ENCODE assay signal across 8 cellular contexts in the genomic region with DNA sequence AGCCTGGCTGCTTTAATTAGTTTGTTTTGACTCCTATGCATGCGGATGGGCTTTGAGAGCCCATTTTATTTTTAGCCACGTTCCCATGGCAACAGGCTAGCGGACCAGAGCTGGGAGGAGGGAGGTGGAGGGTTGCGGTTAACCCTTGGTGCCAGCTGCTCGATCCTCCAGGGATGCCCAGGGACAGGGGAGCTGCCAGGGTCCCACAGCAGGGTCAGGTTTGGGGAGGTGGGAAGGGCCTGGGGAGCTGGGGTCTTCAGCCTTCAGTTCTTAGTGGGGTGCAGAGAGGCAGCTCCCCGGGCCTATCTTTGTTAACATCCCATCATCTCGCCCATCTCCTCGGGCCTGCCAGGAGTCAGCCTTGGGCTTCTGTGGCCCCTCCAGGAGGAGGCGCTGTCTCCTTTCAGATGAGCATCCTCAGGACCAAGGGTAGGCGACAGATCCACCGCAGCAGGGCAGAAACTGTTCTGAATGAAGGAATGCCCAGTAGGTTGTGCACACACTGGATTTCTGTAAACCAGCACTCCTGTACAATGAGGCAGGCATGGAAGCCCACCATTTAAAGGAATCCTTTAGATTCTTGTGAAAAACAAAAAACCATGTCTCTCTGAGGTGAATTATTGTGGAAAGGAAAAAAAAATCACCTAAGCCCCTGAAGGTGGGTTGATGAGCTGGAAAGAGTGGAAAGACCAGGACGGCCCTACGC.
DNase-seq lines count a peak whose midpoint lies in the region; ATAC-seq, FAIRE-seq and TF ChIP-seq lines count a peak whose summit lies in the region.

No MANE protein-coding gene starts in this region.

- H3K27me3 ChIP-seq in astrocyte (ENCODE audit: insufficient read depth, low read length): no peaks in the 10 kb centered on the region
- no peaks in the 10 kb centered on the region for H3K27me3 ChIP-seq in hepatocyte

- no peaks in the 10 kb centered on the region for H3K9me2 ChIP-seq in hepatocyte (replicated peaks; ENCODE audit: insufficient read depth)

- peaks cover 13% of the 10 kb centered on the region for H3K4me1 Mint-ChIP-seq in astrocyte (ENCODE audit: low read depth, unreplicated experiment)

- ATAC-seq in HG02610 (IDR thresholded peaks at IDR 0.05; ENCODE audit: unreplicated experiment) (peak; percentile 63), GM18867 (IDR thresholded peaks at IDR 0.05; ENCODE audit: unreplicated experiment) (no peak)

- H3K27me3 Mint-ChIP-seq in astrocyte (ENCODE audit: low read depth, unreplicated experiment): peaks cover 22% of the 10 kb centered on the region

- H4K20me1 ChIP-seq in astrocyte (ENCODE audit: insufficient read depth, low read length): no peaks in the 10 kb centered on the region
- H4K20me1 ChIP-seq in hepatocyte (ENCODE audit: insufficient read depth, poor library complexity, severe bottlenecking): no peaks in the 10 kb centered on the region

- H3K4me3 Mint-ChIP-seq in astrocyte (ENCODE audit: unreplicated experiment): no peak overlapping the region

- no peak overlapping the region for H3K27ac Mint-ChIP-seq in astrocyte (ENCODE audit: unreplicated experiment)

- H3K36me3 ChIP-seq in astrocyte (ENCODE audit: insufficient read depth, low read length) (no peaks in the 10 kb centered on the region), hepatocyte (replicated peaks; ENCODE audit: insufficient read depth, low read depth) (no peaks in the 10 kb centered on the region)

- WGBS in hepatocyte (ENCODE audit: low lambda C conversion rate, missing lambda C conversion rate): 41% methylated on average over 13 of the region's 13 CpGs

- H3K27ac ChIP-seq in astrocyte (ENCODE audit: low read depth, low read length) (no peak overlapping the region), hepatocyte (no peak overlapping the region)

- H3K36me3 Mint-ChIP-seq in astrocyte (ENCODE audit: low read depth, unreplicated experiment): no peaks in the 10 kb centered on the region

- H3K4me3 ChIP-seq in astrocyte (ENCODE audit: insufficient read depth, low read depth, low read length): no peak overlapping the region
- H3K4me3 ChIP-seq in hepatocyte: no peak overlapping the region
- no peak overlapping the region for H3K4me3 ChIP-seq in skeletal muscle cell (ENCODE audit: low read depth, low read length)

- TF ChIP-seq CTCF in astrocyte (IDR thresholded peaks at IDR 0.05; ENCODE audit: insufficient read depth, low read depth, low read length) (peak; percentile 92), hepatocyte (IDR thresholded peaks at IDR 0.05; ENCODE audit: poor library complexity) (peak; percentile 91)

- DNase-seq in GM03348 (ENCODE audit: low spot score) (peak; percentile 94), NCI-H187 treated with DMSO at 0.1 percent for 48 hours (lab: John Stamatoyannopoulos, UW) (peak; percentile 27), T-helper 9 cell (peak; percentile 77), astrocyte (ENCODE audit: low read depth) (peak; percentile 51), hepatocyte (ENCODE audit: low spot score) (peak; percentile 93), skeletal muscle cell (ENCODE audit: low read depth) (peak; percentile 35)

- H3K9me3 ChIP-seq in astrocyte (ENCODE audit: insufficient read depth, low read depth, low read length): no peaks in the 10 kb centered on the region
- H3K9me3 ChIP-seq in hepatocyte (ENCODE audit: low read depth): no peaks in the 10 kb centered on the region

- no peaks in the 10 kb centered on the region for H3K79me2 ChIP-seq in astrocyte (ENCODE audit: insufficient read depth, low read length)
- no peaks in the 10 kb centered on the region for H3K79me2 ChIP-seq in hepatocyte

- peak overlapping the region; percentile 43 for H3K4me2 ChIP-seq in astrocyte (ENCODE audit: low read length)
- no peak overlapping the region for H3K4me2 ChIP-seq in hepatocyte

- no peaks in the 10 kb centered on the region for H3K9me3 Mint-ChIP-seq in astrocyte (ENCODE audit: unreplicated experiment)

- H3K9ac ChIP-seq in astrocyte (ENCODE audit: low read length): no peak overlapping the region

- H3K4me1 ChIP-seq in astrocyte (ENCODE audit: insufficient read depth, low read length): peaks cover 25% of the 10 kb centered on the region
- H3K4me1 ChIP-seq in hepatocyte (ENCODE audit: insufficient read depth): no peaks in the 10 kb centered on the region

- no peak overlapping the region for H2AFZ ChIP-seq in astrocyte (ENCODE audit: low read depth, low read length)
- H2AFZ ChIP-seq in hepatocyte: no peak overlapping the region

- no peak for FAIRE-seq in astrocyte (lab: Jason Lieb, UNC)

Comparison
In these comparisons a context has a peak if more than half of its experiments do, and no peak if none do; other contexts are left out.
1. DNase-seq: peak in every context shown above with its lines; median percentile 94 in GM03348; 93 in hepatocyte; 77 in T-helper 9 cell; 51 in astrocyte; 35 in skeletal muscle cell; 27 in NCI-H187 treated with DMSO at 0.1 percent for 48 hours.